17 cellular contexts compared by ENCODE assay signal in genomic region chr10:68155615-68156205, GRCh38. TPM values are rescaled to one million over a fixed set of nuclear protein-coding genes. Genes with fewer than 3 reads are reported as not detected.
A peak's percentile ranks its signal among the peaks of the same experiment; 100 is the strongest.
DNase-seq lines count a peak whose midpoint lies in the region; ATAC-seq, FAIRE-seq and TF ChIP-seq lines count a peak whose summit lies in the region.
"Had no signal": no experiment of that assay in that cellular context is flagged by ENCODE, and none has a peak within 500 bp of the region (broad histone marks: within the 10 kb centered on the region; RNA-seq: fewer than 3 reads in every experiment).

No MANE protein-coding gene starts in this region.

- DNase-seq in H54 (ENCODE audit: insufficient read length, low spot score) (no peak), amniotic epithelial cell (ENCODE audit: low read depth) (peak; percentile 15), keratinocyte (ENCODE audit: low read depth, low spot score) (peak; percentile 17), dedifferentiated amniotic fluid mesenchymal stem cell (ENCODE audit: extremely low spot score) (no peak), HepG2 (ENCODE audit: low spot score) (no peak), DMS79 (lab: John Stamatoyannopoulos, UW) (no peak)
- no peak for DNase-seq in stimulated activated naive CD8-positive, alpha-beta T cell treated with anti-CD3 and anti-CD28 coated beads, Interleukin-15, Interleukin-2, amounts not matched to agents 100 U/mL and 50 U/mL, for 24 hours
- DNase-seq: NCI-H2081 treated with DMSO at 0.1 percent for 48 hours, NCI-H446, SHP77 had no signal

- WGBS in HepG2 (ENCODE audit: low lambda C conversion rate) = 44% methylated on average over 2 of the region's 2 CpGs

- intact Hi-C loops in HepG2 (cut with micrococcal nuclease; ENCODE audit: unreplicated experiment) = loop anchor here (1.0 to 5.0 kb wide), 4 partner anchors 52 to 367 kb away; no protein-coding TSS in a partner anchor

- H3K27ac ChIP-seq in ACC112 (ENCODE audit: low read depth, low read length) = peak overlapping the region; percentile 98
- H3K27ac ChIP-seq in keratinocyte (ENCODE audit: control insufficient read depth, insufficient read depth, low read length) = no peak overlapping the region
- H3K27ac ChIP-seq in HepG2 (ENCODE audit: extremely low read length, insufficient read depth, low read length) = no peak overlapping the region
- H3K27ac ChIP-seq: body of pancreas, thoracic aorta, vagina had no signal

- H3K4me3 ChIP-seq in ACC112 (ENCODE audit: low read depth, low read length) (no peak overlapping the region), keratinocyte (ENCODE audit: control insufficient read depth in 2 of 3, extremely low read depth in 1 of 3, insufficient read depth in 2 of 3, low read depth in 1 of 3, low read length in 3 of 3) (no peak overlapping the region), HepG2 (replicated peaks in 1 of 3; ENCODE audit: insufficient read depth in 1 of 3, low read depth in 2 of 3, low read length in 3 of 3) (no peak overlapping the region)
- H3K4me3 ChIP-seq: body of pancreas, K562, thoracic aorta, vagina had no signal

- no peak overlapping the region for H2AFZ ChIP-seq in ACC112 (ENCODE audit: low read length, unreplicated experiment)
- H2AFZ ChIP-seq in keratinocyte (ENCODE audit: control insufficient read depth, low read length) = no peak overlapping the region
- no peak overlapping the region for H2AFZ ChIP-seq in HepG2 (ENCODE audit: low read length)

- CTCF ChIA-PET in HepG2 (lab: Yijun Ruan, JAX; ENCODE audit: low intra/inter-chr PET ratio, low total read pairs) = interaction anchor here (1.1 to 1.6 kb wide), 3 partner anchors 73 to 300 kb away, joined by 3 to 12 read pairs (median 4); no protein-coding TSS in a partner anchor

- POLR2A ChIA-PET in HepG2 (lab: Yijun Ruan, JAX) = no interaction called here

- dilution Hi-C loops in keratinocyte (cut with MboI; ENCODE audit: extremely low pct_ligation_motif_present, low sequenced_read_pairs) = no loop called here

- BruUV-seq in HepG2 (replicated peaks; lab: Mats Ljungman, UMichigan) = no TSS peak

- H3K79me2 ChIP-seq in ACC112 (ENCODE audit: control insufficient read depth, insufficient read depth, low read length, unreplicated experiment) (no peaks in the 10 kb centered on the region), keratinocyte (ENCODE audit: control insufficient read depth, insufficient read depth, low read length) (no peaks in the 10 kb centered on the region), HepG2 (ENCODE audit: insufficient read depth, low read length) (no peaks in the 10 kb centered on the region)

- H3K9ac ChIP-seq in keratinocyte (ENCODE audit: control insufficient read depth, extremely low read depth, insufficient read depth, low read length) = no peak overlapping the region
- no peak overlapping the region for H3K9ac ChIP-seq in HepG2 (ENCODE audit: insufficient read depth, low read depth, low read length)

- no peaks in the 10 kb centered on the region for H3K27me3 ChIP-seq in ACC112 (ENCODE audit: insufficient read depth, low read length)
- H3K27me3 ChIP-seq in keratinocyte (ENCODE audit: control insufficient read depth, extremely low read depth, insufficient read depth, low read length) = no peaks in the 10 kb centered on the region
- H3K27me3 ChIP-seq in HepG2 (ENCODE audit: control insufficient read depth in 1 of 2, insufficient read depth in 2 of 2, low read length in 2 of 2) = no peaks in the 10 kb centered on the region
- H3K27me3 ChIP-seq: body of pancreas, vagina had no signal

- no peak for TF ChIP-seq POLR2A in H54 (IDR thresholded peaks at IDR 0.05; ENCODE audit: low read depth, low read length)
- no peak for TF ChIP-seq POLR2A in HepG2 (IDR thresholded peaks at IDR 0.05; ENCODE audit: insufficient read depth in 1 of 2, low read depth in 2 of 2, low read length in 2 of 2)

- TF ChIP-seq CTCF in keratinocyte (optimal IDR thresholded peaks at IDR 0.05 in 1 of 3, IDR thresholded peaks at IDR 0.05 in 1 of 3, conservative IDR thresholded peaks at IDR 0.05 in 1 of 3; ENCODE audit: extremely low read depth in 1 of 3, insufficient read depth in 2 of 3, low read length in 3 of 3) = no peak
- TF ChIP-seq CTCF in HepG2 (CRISPR knock-in tag; IDR thresholded peaks at IDR 0.05) = no peak

- no peaks in the 10 kb centered on the region for H4K20me1 ChIP-seq in keratinocyte (ENCODE audit: control insufficient read depth, extremely low read depth, insufficient read depth, low read length)
- H4K20me1 ChIP-seq in HepG2 (ENCODE audit: insufficient read depth, low read length) = no peaks in the 10 kb centered on the region

- H3K36me3 ChIP-seq in ACC112 (ENCODE audit: insufficient read depth, low read length) (no peaks in the 10 kb centered on the region), keratinocyte (ENCODE audit: control insufficient read depth in 2 of 2, extremely low read depth in 1 of 2, insufficient read depth in 2 of 2, low read length in 2 of 2) (no peaks in the 10 kb centered on the region), HepG2 (replicated peaks in 1 of 2; ENCODE audit: control insufficient read depth in 1 of 2, insufficient read depth in 2 of 2, low read length in 2 of 2) (no peaks in the 10 kb centered on the region)
- H3K36me3 ChIP-seq: thoracic aorta, vagina had no signal

- TF ChIP-seq RAD21 in HepG2 (CRISPR knock-in tag; IDR thresholded peaks at IDR 0.05) = no peak

- TF ChIP-seq EP300 in HepG2 (IDR thresholded peaks at IDR 0.05; ENCODE audit: low read depth in 2 of 2, low read length in 2 of 2) (no peak), HepG2 (CRISPR knock-in tag; IDR thresholded peaks at IDR 0.05; ENCODE audit: borderline replicate concordance) (no peak)

- FAIRE-seq in H54 (lab: Jason Lieb, UNC) = peak; percentile 58
- FAIRE-seq in keratinocyte (lab: Jason Lieb, UNC) = no peak
- FAIRE-seq in HepG2 (lab: Jason Lieb, UNC) = no peak

- peaks cover 38% of the 10 kb centered on the region for H3K4me1 ChIP-seq in ACC112 (ENCODE audit: control insufficient read depth, insufficient read depth, low read length, unreplicated experiment)
- peaks cover 13% of the 10 kb centered on the region for H3K4me1 ChIP-seq in keratinocyte (ENCODE audit: control insufficient read depth, extremely low read depth, insufficient read depth, low read length)
- H3K4me1 ChIP-seq in HepG2 (ENCODE audit: insufficient read depth, low read length) = peaks cover 13% of the 10 kb centered on the region

- in situ Hi-C loops in HepG2 (cut with HindIII; ENCODE audit: extremely low pct_ligation_motif_present, low pct_unique_long_range_greater_than_20kb) = loop anchor here (5.0 kb wide), 1 partner anchor 303 kb away; no protein-coding TSS in a partner anchor

- H3K4me2 ChIP-seq in keratinocyte (ENCODE audit: control insufficient read depth, extremely low read depth, insufficient read depth, low read depth, low read length) (no peak overlapping the region), HepG2 (ENCODE audit: low read depth, low read length) (no peak overlapping the region)

- ATAC-seq in HepG2 = no peak
- no peak for ATAC-seq in stimulated activated naive CD8-positive, alpha-beta T cell treated with anti-CD3 and anti-CD28 coated beads, Interleukin-15, Interleukin-2, amounts not matched to agents 100 U/mL and 50 U/mL, for 24 hours

- H3K9me3 ChIP-seq in keratinocyte (ENCODE audit: control insufficient read depth, low read depth, low read length) (no peaks in the 10 kb centered on the region), HepG2 (ENCODE audit: low read length) (no peaks in the 10 kb centered on the region)
- H3K9me3 ChIP-seq: body of pancreas, thoracic aorta, vagina had no signal

- H3K9me1 ChIP-seq in keratinocyte (ENCODE audit: control insufficient read depth, extremely low read depth, insufficient read depth, low read length) = no peaks in the 10 kb centered on the region

TF ChIP-seq in HepG2, 621 proteins besides CTCF, POLR2A, EP300 and RAD21 (continues in another document):
- TF ChIP-seq ZNF790 (CRISPR knock-in tag; IDR thresholded peaks at IDR 0.05; ENCODE audit: borderline replicate concordance) = no peak
- no peak for TF ChIP-seq SRF (IDR thresholded peaks at IDR 0.05; ENCODE audit: low read depth, low read length)
- TF ChIP-seq TOE1 (CRISPR knock-in tag; IDR thresholded peaks at IDR 0.05) = no peak
- TF ChIP-seq GPN1 (CRISPR knock-in tag; IDR thresholded peaks at IDR 0.05; ENCODE audit: borderline replicate concordance) = no peak
- no peak for TF ChIP-seq ZFP36L2 (CRISPR knock-in tag; IDR thresholded peaks at IDR 0.05)
- TF ChIP-seq KLF11 (CRISPR knock-in tag; IDR thresholded peaks at IDR 0.05) = no peak

RNA-seq across cellular contexts. Expression of gene MYPN, which starts 46.4 kb away (rescaled TPM):
- 0.42 to 1.0 TPM (median 0.54 TPM) in 3 replicates for polyA plus RNA-seq in keratinocyte
- polyA plus RNA-seq in keratinocyte (2011; ENCODE audit: low read depth) = 0.71 TPM
- 1.0 and 1.5 TPM in 2 replicates for polyA plus RNA-seq in keratinocyte (2011; cell fraction: cytosol; rRNA removed)
- 2.9 and 3.2 TPM in 2 replicates for polyA plus RNA-seq in keratinocyte (2011; cell fraction: nucleus; rRNA removed)
- polyA plus RNA-seq in keratinocyte (2012; ENCODE audit: low replicate concordance) = 0.38 and 0.79 TPM in 2 replicates
- polyA minus RNA-seq in keratinocyte = 0.56 to 1.9 TPM (median 0.58 TPM) in 3 replicates
- polyA minus RNA-seq in keratinocyte (2011; cell fraction: cytosol; rRNA and poly(A)+ RNA removed) = 1.2 TPM
- polyA minus RNA-seq in keratinocyte (2011; cell fraction: nucleus; rRNA and poly(A)+ RNA removed) = 2.1 and 3.6 TPM in 2 replicates
- total RNA-seq in HepG2 (2016; rRNA removed; fragmentation: Illumina TruSeq; extraction: Trizol) = not detected in 2 replicates
- not detected in 2 replicates for total RNA-seq in HepG2 (2016; cell fraction: cytosol; rRNA removed; fragmentation: Illumina TruSeq; extraction: Trizol; ENCODE audit: low read depth)
- total RNA-seq in HepG2 (2016; cell fraction: insoluble cytoplasmic fraction; rRNA removed; fragmentation: Illumina TruSeq; extraction: Trizol) = 0.04 TPM in 1 of 2 replicates, not detected in the other
- not detected in 2 replicates for total RNA-seq in HepG2 (2016; cell fraction: membrane; rRNA removed; fragmentation: Illumina TruSeq; extraction: Trizol)
- not detected in 2 replicates for total RNA-seq in HepG2 (2016; cell fraction: nucleus; rRNA removed; fragmentation: Illumina TruSeq; extraction: Trizol)
- 0.01 TPM in 1 of 2 replicates, not detected in the other for polyA plus RNA-seq in HepG2 (2011; rRNA removed)
- 0.01 TPM in 1 of 2 replicates, not detected in the other for polyA plus RNA-seq in HepG2 (2011; cell fraction: cytosol; rRNA removed)
- polyA plus RNA-seq in HepG2 (2011; cell fraction: nucleus; rRNA removed) = not detected in 2 replicates
- polyA plus RNA-seq in HepG2 (2012) = not detected in 2 replicates
- not detected in 2 replicates for polyA plus RNA-seq in HepG2 (2016; cell fraction: cytosol; fragmentation: Illumina TruSeq; extraction: Trizol; ENCODE audit: low read depth)
- not detected in 2 replicates for polyA plus RNA-seq in HepG2 (2016; cell fraction: insoluble cytoplasmic fraction; fragmentation: Illumina TruSeq; extraction: Trizol; ENCODE audit: low read depth)
- polyA plus RNA-seq in HepG2 (2016; cell fraction: membrane; fragmentation: Illumina TruSeq; extraction: Trizol; ENCODE audit: low read depth) = not detected in 2 replicates
- not detected in 2 replicates for polyA plus RNA-seq in HepG2 (2016; cell fraction: nucleus; fragmentation: Illumina TruSeq; extraction: Trizol; ENCODE audit: insufficient read depth, low read depth)
- 77.2 TPM in 1 of 2 replicates, not detected in the other for polyA minus RNA-seq in HepG2 (2011; rRNA and poly(A)+ RNA removed; ENCODE audit: low replicate concordance)
- polyA minus RNA-seq in HepG2 (2011; cell fraction: cytosol; rRNA and poly(A)+ RNA removed) = 0.18 and 0.20 TPM in 2 replicates
- 0.12 and 0.26 TPM in 2 replicates for polyA minus RNA-seq in HepG2 (2011; cell fraction: nucleus; rRNA and poly(A)+ RNA removed)
- total RNA-seq: activated naive CD8-positive, alpha-beta T cell treated with anti-CD3 and anti-CD28 coated beads for 36 hours; cerebellum; K562; thoracic aorta; vagina had no signal
- polyA plus RNA-seq: K562 had no signal

Comparison
In these comparisons a context has a peak if more than half of its experiments do, and no peak if none do; other contexts are left out.
1. DNase-seq: peak in amniotic epithelial cell (single experiment) and keratinocyte (single experiment); none in H54 (single experiment), dedifferentiated amniotic fluid mesenchymal stem cell (single experiment), HepG2 (single experiment), stimulated activated naive CD8-positive, alpha-beta T cell treated with anti-CD3 and anti-CD28 coated beads, Interleukin-15, Interleukin-2, amounts not matched to agents 100 U/mL and 50 U/mL, for 24 hours (single experiment) and DMS79 (single experiment).